8 cellular contexts compared by ENCODE assay signal in genomic region chr15:85381850-85382751, GRCh38. TPM values are rescaled to one million over a fixed set of nuclear protein-coding genes. Genes with fewer than 3 reads are reported as not detected.
DNase-seq lines count a peak whose midpoint lies in the region; ATAC-seq and TF ChIP-seq lines count a peak whose summit lies in the region.

No MANE protein-coding gene starts in this region.

- peak overlapping the region; percentile 43 for H3K27ac Mint-ChIP-seq in activated CD8-positive, alpha-beta T cell treated with anti-CD3 and anti-CD28 coated beads for 36 hours

- DNase-seq in SK-N-SH = no peak
- DNase-seq in activated CD8-positive, alpha-beta T cell treated with anti-CD3 and anti-CD28 coated beads for 36 hours = no peak
- no peak for DNase-seq in inferior parietal cortex (ENCODE audit: extremely low spot score)

- H3K4me3 Mint-ChIP-seq in activated CD8-positive, alpha-beta T cell treated with anti-CD3 and anti-CD28 coated beads for 36 hours = peak overlapping the region; percentile 83

- H3K27me3 ChIP-seq in SK-N-SH (ENCODE audit: insufficient read depth) (no peaks in the 10 kb centered on the region), iPS-20b (ENCODE audit: insufficient read depth, low read length) (no peaks in the 10 kb centered on the region), subcutaneous abdominal adipose tissue (ENCODE audit: control insufficient read depth in 5 of 5, insufficient read depth in 4 of 5, low read length in 5 of 5) (no peaks in the 10 kb centered on the region)

- no peaks in the 10 kb centered on the region for H3K27me3 Mint-ChIP-seq in activated CD8-positive, alpha-beta T cell treated with anti-CD3 and anti-CD28 coated beads for 36 hours

- no peaks in the 10 kb centered on the region for H3K9me3 Mint-ChIP-seq in activated CD8-positive, alpha-beta T cell treated with anti-CD3 and anti-CD28 coated beads for 36 hours

- peak overlapping the region; percentile 71 for H3K4me2 ChIP-seq in SK-N-SH

- peaks cover 46% of the 10 kb centered on the region for H4K20me1 ChIP-seq in SK-N-SH (ENCODE audit: insufficient read depth)

- H3K9me2 ChIP-seq in SK-N-SH = no peaks in the 10 kb centered on the region

- H3K4me1 Mint-ChIP-seq in activated CD8-positive, alpha-beta T cell treated with anti-CD3 and anti-CD28 coated beads for 36 hours (ENCODE audit: low read depth) = peaks cover 48% of the 10 kb centered on the region

- intact Hi-C loops in activated CD8-positive, alpha-beta T cell treated with anti-CD3 and anti-CD28 coated beads for 36 hours (cut with micrococcal nuclease) = no loop called here

- peak overlapping the region in 1 of 2 experiments; percentile 87; a peak in 1 of 4 replicates for H3K27ac ChIP-seq in SK-N-SH (ENCODE audit: low read depth in 2 of 2, low read length in 1 of 2)
- no peak overlapping the region for H3K27ac ChIP-seq in iPS-20b (ENCODE audit: low read length)
- no peak overlapping the region for H3K27ac ChIP-seq in subcutaneous abdominal adipose tissue (ENCODE audit: low read depth, low read length)

- CTCF ChIA-PET in SK-N-SH (lab: Yijun Ruan, JAX) = interaction anchor here (0.8 kb wide), 1 partner anchor 127 kb away, joined by 3 read pairs; no protein-coding TSS in a partner anchor
- CTCF ChIA-PET in activated CD8-positive, alpha-beta T cell treated with anti-CD3 and anti-CD28 coated beads for 36 hours (lab: Charles Lee) = interaction anchor here (0.9 to 3.7 kb wide), 5 partner anchors 19 to 85 kb away, joined by 3 to 18 read pairs (median 3); no protein-coding TSS in a partner anchor

- no peaks in the 10 kb centered on the region for H3K9me3 ChIP-seq in SK-N-SH
- H3K9me3 ChIP-seq in iPS-20b (ENCODE audit: insufficient read depth, low read depth, low read length) = no peaks in the 10 kb centered on the region
- H3K9me3 ChIP-seq in subcutaneous abdominal adipose tissue (ENCODE audit: control insufficient read depth in 5 of 5, low read length in 5 of 5) = no peaks in the 10 kb centered on the region

- peaks cover 3% of the 10 kb centered on the region for H3K36me3 Mint-ChIP-seq in activated CD8-positive, alpha-beta T cell treated with anti-CD3 and anti-CD28 coated beads for 36 hours (ENCODE audit: low read depth)

- H3K36me3 ChIP-seq in SK-N-SH (replicated peaks in 1 of 2; ENCODE audit: control insufficient read depth in 1 of 2, insufficient read depth in 2 of 2, low read length in 1 of 2) (no peaks in the 10 kb centered on the region), iPS-20b (ENCODE audit: insufficient read depth, low read depth, low read length) (no peaks in the 10 kb centered on the region), subcutaneous abdominal adipose tissue (ENCODE audit: control insufficient read depth in 5 of 5, insufficient read depth in 5 of 5, low read length in 5 of 5) (no peaks in the 10 kb centered on the region)

- H3K4me3 ChIP-seq in SK-N-SH (ENCODE audit: low read depth in 2 of 2, low read length in 1 of 2) = peak overlapping the region; percentile 79 to 81
- H3K4me3 ChIP-seq in iPS-20b (ENCODE audit: low read length) = peak overlapping the region; percentile 63
- H3K4me3 ChIP-seq in subcutaneous abdominal adipose tissue (ENCODE audit: low read depth in 1 of 5, low read length in 5 of 5) = peak overlapping the region; percentile 50 to 78 (median 71)

- H3K9ac ChIP-seq in SK-N-SH = peak overlapping the region; percentile 78
- H3K9ac ChIP-seq in iPS-20b (ENCODE audit: low read depth, low read length) = peak overlapping the region; percentile 35
- peak overlapping the region in 2 of 5 donors; percentile 45 to 76 for H3K9ac ChIP-seq in subcutaneous abdominal adipose tissue (ENCODE audit: low read length in 5 of 5)

- TF ChIP-seq RAD21 in SK-N-SH (IDR thresholded peaks at IDR 0.05; ENCODE audit: low read length) = no peak

- H3K4me1 ChIP-seq in SK-N-SH (ENCODE audit: control insufficient read depth in 1 of 2, insufficient read depth in 2 of 2, low read depth in 1 of 2, low read length in 1 of 2) (peaks cover 6 to 12% of the 10 kb centered on the region in 2 experiments; a peak in 3 of 4 replicates), iPS-20b (ENCODE audit: insufficient read depth, low read length) (no peaks in the 10 kb centered on the region), subcutaneous abdominal adipose tissue (ENCODE audit: control insufficient read depth in 5 of 5, insufficient read depth in 5 of 5, low read length in 5 of 5) (peaks cover 0 to 32% (median 15%) of the 10 kb centered on the region in 5 donors)

- H3K79me2 ChIP-seq in SK-N-SH (ENCODE audit: insufficient read depth) = peaks cover 62% of the 10 kb centered on the region

- no peak overlapping the region; the same call in 1 of the 2 replicates for H2AFZ ChIP-seq in SK-N-SH (ENCODE audit: low read depth)

- POLR2A ChIA-PET in SK-N-SH (lab: Yijun Ruan, JAX) = no interaction called here
- POLR2A ChIA-PET in activated CD8-positive, alpha-beta T cell treated with anti-CD3 and anti-CD28 coated beads for 36 hours (lab: Charles Lee) = interaction anchor here (0.9 to 1.5 kb wide), 3 partner anchors 15 to 36 kb away, joined by 3 to 5 read pairs (median 3); no protein-coding TSS in a partner anchor

- no peak for TF ChIP-seq EP300 in SK-N-SH (IDR thresholded peaks at IDR 0.05; ENCODE audit: borderline replicate concordance in 1 of 2, low read depth in 1 of 2, low read length in 1 of 2)

- H3F3A ChIP-seq in SK-N-SH (replicated peaks; ENCODE audit: insufficient read depth) = peaks cover 4% of the 10 kb centered on the region

- TF ChIP-seq CTCF in SK-N-SH (IDR thresholded peaks at IDR 0.05) = no peak
- TF ChIP-seq CTCF in activated CD8-positive, alpha-beta T cell treated with anti-CD3 and anti-CD28 coated beads for 36 hours (IDR thresholded peaks at IDR 0.05) = no peak

- 88% methylated on average over 10 of the region's 10 CpGs for WGBS in SK-N-SH (ENCODE audit: low lambda C conversion rate)

- ATAC-seq in SK-N-SH treated with all-trans-retinoic acid at 6 μM for 48 hours = no peak
- no peak for ATAC-seq in activated CD8-positive, alpha-beta T cell treated with anti-CD3 and anti-CD28 coated beads for 36 hours
- no peak for ATAC-seq in GM21786 (IDR thresholded peaks at IDR 0.05; ENCODE audit: unreplicated experiment)
- ATAC-seq in HG03442 (IDR thresholded peaks at IDR 0.05; ENCODE audit: unreplicated experiment) = no peak

TF ChIP-seq in SK-N-SH, 30 proteins besides CTCF, POLR2A, EP300 and RAD21 (continues in another document):
- no peak for TF ChIP-seq GATA2 (CRISPR knock-in tag; IDR thresholded peaks at IDR 0.05)
- TF ChIP-seq RXRA (IDR thresholded peaks at IDR 0.05; ENCODE audit: borderline replicate concordance, low read depth) = no peak
- TF ChIP-seq, protein P1, sequence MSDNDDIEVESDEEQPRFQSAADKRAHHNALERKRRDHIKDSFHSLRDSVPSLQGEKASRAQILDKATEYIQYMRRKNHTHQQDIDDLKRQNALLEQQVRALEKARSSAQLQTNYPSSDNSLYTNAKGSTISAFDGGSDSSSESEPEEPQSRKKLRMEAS (IDR thresholded peaks at IDR 0.05; ENCODE audit: low read depth) = no peak
- TF ChIP-seq FOSL2 (IDR thresholded peaks at IDR 0.05; ENCODE audit: borderline replicate concordance, low read depth) = no peak
- no peak for TF ChIP-seq JUND (IDR thresholded peaks at IDR 0.05)
- no peak for TF ChIP-seq MXI1 (IDR thresholded peaks at IDR 0.05; ENCODE audit: low read depth, low read length)
- no peak for TF ChIP-seq RCOR1 (IDR thresholded peaks at IDR 0.05; ENCODE audit: low read length)
- TF ChIP-seq TEAD4 (IDR thresholded peaks at IDR 0.05; ENCODE audit: borderline replicate concordance, insufficient read depth) = no peak
- TF ChIP-seq SMC3 (IDR thresholded peaks at IDR 0.05; ENCODE audit: low read depth, low read length) = no peak
- no peak for TF ChIP-seq TCF12 (IDR thresholded peaks at IDR 0.05)
- no peak for TF ChIP-seq IRF3 (IDR thresholded peaks at IDR 0.05; ENCODE audit: low read depth, low read length)

TF ChIP-seq in SK-N-SH treated with all-trans-retinoic acid at 6 μM for 48 hours, 23 proteins besides CTCF, POLR2A, EP300 and RAD21 (continues in another document):
- TF ChIP-seq, protein P2, sequence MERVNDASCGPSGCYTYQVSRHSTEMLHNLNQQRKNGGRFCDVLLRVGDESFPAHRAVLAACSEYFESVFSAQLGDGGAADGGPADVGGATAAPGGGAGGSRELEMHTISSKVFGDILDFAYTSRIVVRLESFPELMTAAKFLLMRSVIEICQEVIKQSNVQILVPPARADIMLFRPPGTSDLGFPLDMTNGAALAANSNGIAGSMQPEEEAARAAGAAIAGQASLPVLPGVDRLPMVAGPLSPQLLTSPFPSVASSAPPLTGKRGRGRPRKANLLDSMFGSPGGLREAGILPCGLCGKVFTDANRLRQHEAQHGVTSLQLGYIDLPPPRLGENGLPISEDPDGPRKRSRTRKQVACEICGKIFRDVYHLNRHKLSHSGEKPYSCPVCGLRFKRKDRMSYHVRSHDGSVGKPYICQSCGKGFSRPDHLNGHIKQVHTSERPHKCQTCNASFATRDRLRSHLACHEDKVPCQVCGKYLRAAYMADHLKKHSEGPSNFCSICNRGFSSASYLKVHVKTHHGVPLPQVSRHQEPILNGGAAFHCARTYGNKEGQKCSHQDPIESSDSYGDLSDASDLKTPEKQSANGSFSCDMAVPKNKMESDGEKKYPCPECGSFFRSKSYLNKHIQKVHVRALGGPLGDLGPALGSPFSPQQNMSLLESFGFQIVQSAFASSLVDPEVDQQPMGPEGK (CRISPR knock-in tag; IDR thresholded peaks at IDR 0.05; ENCODE audit: borderline replicate concordance) = no peak

RNA-seq across cellular contexts. Expression of gene AKAP13, which starts 1.7 kb away (rescaled TPM):
- 6.7 and 8.4 TPM in 2 replicates for polyA plus RNA-seq in SK-N-SH (2012; rRNA removed)
- 4.2 and 4.7 TPM in 2 replicates for polyA plus RNA-seq in SK-N-SH (2012; cell fraction: cytosol; rRNA removed)
- polyA plus RNA-seq in SK-N-SH (2012; cell fraction: nucleus; rRNA removed) = 33.8 and 50.9 TPM in 2 replicates
- total RNA-seq in activated CD8-positive, alpha-beta T cell treated with anti-CD3 and anti-CD28 coated beads for 36 hours = 10 to 100 TPM; 79.1 to 79.5 TPM
